ENCODE assay signal across 8 cellular contexts in the genomic region with DNA sequence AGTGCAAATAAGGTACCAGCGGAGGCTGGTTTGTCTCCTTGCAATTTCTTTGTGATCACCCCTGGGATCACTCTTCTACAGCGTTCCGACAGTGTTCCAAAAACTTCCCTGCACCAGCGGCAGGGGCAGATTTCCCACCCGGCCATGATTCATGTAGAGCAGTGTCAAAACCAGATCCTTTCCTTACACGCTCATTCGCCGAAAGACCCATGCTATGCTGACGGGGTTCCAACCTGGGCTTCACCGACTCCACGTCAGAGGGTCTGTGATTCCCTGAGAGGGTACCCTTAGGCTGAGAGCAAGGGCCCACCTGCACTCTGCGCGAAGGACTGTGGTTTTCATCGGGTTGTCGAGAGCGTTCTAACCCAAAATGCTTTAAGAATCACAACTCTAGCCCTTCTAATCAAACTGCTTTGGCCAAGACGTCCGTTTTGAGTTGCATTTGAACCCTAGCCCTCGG. TPM values are rescaled to one million over a fixed set of nuclear protein-coding genes. Genes with fewer than 3 reads are reported as not detected.
DNase-seq lines count a peak whose midpoint lies in the region; ATAC-seq and TF ChIP-seq lines count a peak whose summit lies in the region.

No MANE protein-coding gene starts in this region.

- TF ChIP-seq POLR2A in adrenal gland (IDR thresholded peaks at IDR 0.05) (no peak), gastrocnemius medialis (IDR thresholded peaks at IDR 0.05) (no peak)

- ATAC-seq in GM21723 (IDR thresholded peaks at IDR 0.05; ENCODE audit: unreplicated experiment) (peak; percentile 41), gastrocnemius medialis (peak; percentile 53 to 68)

- TF ChIP-seq CTCF in adrenal gland (IDR thresholded peaks at IDR 0.05) (peak in 5 of 6 experiments; percentile 34 to 49 (median 41)), gastrocnemius medialis (IDR thresholded peaks at IDR 0.05 in 4 of 5, conservative IDR thresholded peaks at IDR 0.05 in 1 of 5) (peak in 3 of 5 experiments; percentile 16 to 39 (median 21))

- peaks cover 33% of the 10 kb centered on the region for H3K79me2 ChIP-seq in Karpas-422 (ENCODE audit: low read length)

- H3K27me3 ChIP-seq in Karpas-422 (ENCODE audit: low read length) (no peaks in the 10 kb centered on the region), adrenal gland (no peaks in the 10 kb centered on the region), gastrocnemius medialis (no peaks in the 10 kb centered on the region)

- no peaks in the 10 kb centered on the region for H3K9me3 ChIP-seq in Karpas-422 (ENCODE audit: low read length)
- no peaks in the 10 kb centered on the region for H3K9me3 ChIP-seq in adrenal gland (replicated peaks in 1 of 3)
- no peaks in the 10 kb centered on the region for H3K9me3 ChIP-seq in gastrocnemius medialis

- H4K20me1 ChIP-seq in Karpas-422 (ENCODE audit: insufficient read depth, low read depth, low read length) = no peaks in the 10 kb centered on the region

- in situ Hi-C loops in gastrocnemius medialis (cut with MboI; ENCODE audit: low sequenced_read_pairs in 4 of 4) = no loop called here

- no peak overlapping the region for H3K9ac ChIP-seq in Karpas-422 (ENCODE audit: low read length)

- H3K4me2 ChIP-seq in Karpas-422 (ENCODE audit: low read depth, low read length, poor library complexity, severe bottlenecking) = peak overlapping the region; percentile 80

- H3K36me3 ChIP-seq in Karpas-422 (ENCODE audit: insufficient read depth, low read length) (peaks cover 23% of the 10 kb centered on the region), adrenal gland (replicated peaks in 1 of 2) (peaks cover 0 to 16% of the 10 kb centered on the region in 2 donors), gastrocnemius medialis (peaks cover 0 to 17% of the 10 kb centered on the region in 2 donors)

- H3K4me3 ChIP-seq in Karpas-422 (ENCODE audit: low read length) (no peak overlapping the region; the same call in 1 of the 2 replicates), adrenal gland (peak overlapping the region; percentile 19 to 88 (median 49)), iPS-11a (ENCODE audit: low read depth, low read length) (peak overlapping the region; percentile 68), gastrocnemius medialis (peak overlapping the region; percentile 76 to 97 (median 82))

- H3K27ac ChIP-seq in Karpas-422 (ENCODE audit: low read length) = no peak overlapping the region
- peak overlapping the region in 3 of 5 donors; percentile 64 to 71 (median 70) for H3K27ac ChIP-seq in adrenal gland
- peak overlapping the region; percentile 35 to 78 (median 62) for H3K27ac ChIP-seq in gastrocnemius medialis

- H3K4me1 ChIP-seq in Karpas-422 (ENCODE audit: low read length) (peaks cover 11% of the 10 kb centered on the region), adrenal gland (replicated peaks in 1 of 2) (peaks cover 0 to 19% of the 10 kb centered on the region in 2 donors), gastrocnemius medialis (peaks cover 18 to 19% of the 10 kb centered on the region in 2 donors)

- intact Hi-C loops in adrenal gland (cut with DNase I) = no loop called here
- intact Hi-C loops in gastrocnemius medialis (cut with DNase I; ENCODE audit: low total_unique reads) = loop anchor here (10.0 kb wide), 1 partner anchor 273 kb away; the partner anchor contains the start of gene BIRC6

- DNase-seq in GM04504 (ENCODE audit: low read depth) (peak; percentile 26), Karpas-422 (no peak), adrenal gland (peak; percentile 55 to 76 (median 68)), gastrocnemius medialis (peak in 1 of 2 donors; percentile 42), HuH-7.5 (ENCODE audit: low spot score) (no peak), pons (ENCODE audit: low spot score) (no peak)

- WGBS in adrenal gland, 4 donors = 0 to 2% (median 1%) methylated on average over 11 to 19 of the region's 19 CpGs

- no peaks in the 10 kb centered on the region for H3K9me2 ChIP-seq in Karpas-422 (replicated peaks; ENCODE audit: insufficient read depth, low read length)

- H2AFZ ChIP-seq in Karpas-422 (ENCODE audit: low read length) = 0 out of 2 replicates have a peak overlapping the region, but pooled peaks have one; percentile 7

RNA-seq across cellular contexts. Expression of gene TTC27, which starts 0.4 kb away (rescaled TPM):
- total RNA-seq in Karpas-422 (2014; rRNA removed; shearing (Covaris generic); ENCODE audit: low replicate concordance) = 20.4 and 26.8 TPM in 2 replicates
- total RNA-seq in adrenal gland (10 to 100 TPM in 7 of 8 donors, 1 to 10 TPM in 1; 8.3 to 31.1 (median 19.8) TPM), gastrocnemius medialis (10 to 100 TPM; 10.7 to 14.3 (median 12.4) TPM)
- 10 to 100 TPM in 1 of 3 donors, 1 to 10 TPM in 2; 5.7 to 22.9 (median 5.8) TPM for polyA plus RNA-seq in adrenal gland

Comparison
In these comparisons a context has a peak if more than half of its experiments do, and no peak if none do; other contexts are left out.
1. DNase-seq: peak in GM04504 (single experiment) and adrenal gland (7 of 7); none in Karpas-422 (single experiment), HuH-7.5 (single experiment) and pons (single experiment).